Comparison of ENCODE assay signal across 18 cellular contexts in the genomic region with DNA sequence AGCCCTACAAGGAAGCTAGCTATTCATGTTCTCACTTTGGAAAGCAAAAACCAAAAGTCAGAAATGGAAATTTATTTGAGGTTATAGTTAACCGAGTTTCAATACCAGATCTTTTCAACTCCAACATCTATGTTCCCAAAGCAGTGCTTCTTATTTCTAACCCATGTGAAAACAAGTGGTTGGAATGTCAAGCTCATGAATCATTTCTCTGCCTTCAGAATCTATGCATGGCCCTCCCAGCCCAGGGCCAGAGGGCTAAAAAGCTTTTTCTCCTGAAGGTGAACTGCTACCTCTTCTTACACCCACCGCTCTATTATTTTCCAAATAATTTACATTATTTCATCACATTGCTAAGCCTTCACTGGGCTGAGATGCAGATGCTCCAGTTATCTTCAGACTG.
DNase-seq lines count a peak whose midpoint lies in the region; TF ChIP-seq lines count a peak whose summit lies in the region.
"Had no signal": no experiment of that assay in that cellular context is flagged by ENCODE, and none has a peak within 500 bp of the region (broad histone marks: within the 10 kb centered on the region; RNA-seq: fewer than 3 reads in every experiment).

No MANE protein-coding gene starts in this region.

- H3K9me3 ChIP-seq in GM23248 (ENCODE audit: low read depth) (no peaks in the 10 kb centered on the region), trophoblast cell (ENCODE audit: insufficient read depth, low read depth, low read length) (no peaks in the 10 kb centered on the region)
- H3K9me3 ChIP-seq: A549 had no signal

- no peak overlapping the region for H4K8ac ChIP-seq in trophoblast cell (ENCODE audit: low read depth, low read length)

- no peak overlapping the region for H3K4ac ChIP-seq in trophoblast cell (ENCODE audit: low read depth, low read length)

- H2AK5ac ChIP-seq in trophoblast cell (ENCODE audit: low read length), result no peak overlapping the region

- in situ Hi-C loops in GM23248 (cut with MboI), result no loop called here

- no peak overlapping the region for H2BK5ac ChIP-seq in trophoblast cell (ENCODE audit: low read depth, low read length, poor library complexity)

- H3F3A ChIP-seq in GM23248 (ENCODE audit: insufficient read depth), result no peaks in the 10 kb centered on the region

- no peak overlapping the region for H3K14ac ChIP-seq in trophoblast cell (ENCODE audit: low read length)

- H3K79me2 ChIP-seq in GM23248 (ENCODE audit: insufficient read depth), result no peaks in the 10 kb centered on the region
- peaks cover 2% of the 10 kb centered on the region for H3K79me2 ChIP-seq in trophoblast cell (ENCODE audit: control insufficient read depth, insufficient read depth, low read length, poor library complexity)

- DNase-seq in GM23248 (peak; percentile 16), astrocyte of the hippocampus (ENCODE audit: low read depth, low spot score) (peak; percentile 66), fibroblast of pulmonary artery (ENCODE audit: low read depth) (peak; percentile 6), trophoblast cell (peak; percentile 25 to 50), NCI-H510A treated with DMSO at 0.1 percent for 48 hours (lab: John Stamatoyannopoulos, UW) (no peak), DMS79 (lab: John Stamatoyannopoulos, UW) (no peak), Kasumi-1 (lab: John Stamatoyannopoulos, UW) (no peak)
- DNase-seq: COR-L47; DMS153; NCI-H1436 treated with DMSO at 0.1 percent for 48 hours; NCI-H2081 treated with DMSO at 0.1 percent for 48 hours; NCI-H69; NK-92 treated with Interleukin-12 subunit alpha and Interleukin-12 subunit beta, amount 100 ng/mL, for 24 hours; OCI-M1 had no signal

- H3K79me1 ChIP-seq in trophoblast cell (ENCODE audit: low read length), result peaks cover 10% of the 10 kb centered on the region

- no peak overlapping the region for H3K9ac ChIP-seq in GM23248
- no peak overlapping the region for H3K9ac ChIP-seq in trophoblast cell (ENCODE audit: low read length)

- H3K27me3 ChIP-seq in GM23248 (replicated peaks; ENCODE audit: insufficient read depth), result no peaks in the 10 kb centered on the region; the same call in 1 of the 2 replicates
- no peaks in the 10 kb centered on the region for H3K27me3 ChIP-seq in trophoblast cell (ENCODE audit: insufficient read depth, low read length)

- H3K4me3 ChIP-seq in GM23248 (no peak overlapping the region), fibroblast of pulmonary artery (replicated peaks; ENCODE audit: low read depth, low read length) (no peak overlapping the region), trophoblast cell (ENCODE audit: low read depth, low read length) (no peak overlapping the region)
- H3K4me3 ChIP-seq: A549, GM12878, HAP-1 had no signal

- H3K4me2 ChIP-seq in GM23248 (ENCODE audit: unreplicated experiment), result no peak overlapping the region
- no peak overlapping the region for H3K4me2 ChIP-seq in trophoblast cell (ENCODE audit: low read length)
- H3K4me2 ChIP-seq: A549 had no signal

- H4K20me1 ChIP-seq in GM23248 (ENCODE audit: insufficient read depth), result no peaks in the 10 kb centered on the region

- H2AFZ ChIP-seq in GM23248 (no peak overlapping the region), trophoblast cell (ENCODE audit: insufficient read depth, low read length, poor library complexity) (no peak overlapping the region)

- peak overlapping the region; percentile 31 for H4K91ac ChIP-seq in trophoblast cell (ENCODE audit: low read depth, low read length)

- H3K23ac ChIP-seq in trophoblast cell (ENCODE audit: low read length), result no peak overlapping the region

- no peaks in the 10 kb centered on the region for H3K36me3 ChIP-seq in GM23248 (ENCODE audit: low read depth)
- H3K36me3 ChIP-seq in trophoblast cell (ENCODE audit: control insufficient read depth in 1 of 2, insufficient read depth in 2 of 2, low read length in 2 of 2), result no peaks in the 10 kb centered on the region
- H3K36me3 ChIP-seq: HAP-1 had no signal

- H2BK120ac ChIP-seq in trophoblast cell (ENCODE audit: insufficient read depth, low read length, poor library complexity), result no peak overlapping the region

- H3K18ac ChIP-seq in trophoblast cell (ENCODE audit: low read length), result no peak overlapping the region

- H3K4me1 ChIP-seq in GM23248 (ENCODE audit: insufficient read depth) (no peaks in the 10 kb centered on the region), trophoblast cell (ENCODE audit: control insufficient read depth in 1 of 2, insufficient read depth in 2 of 2, low read length in 2 of 2) (peaks cover 11 to 24% of the 10 kb centered on the region in 2 experiments)
- H3K4me1 ChIP-seq: A549 had no signal

- peak overlapping the region; percentile 75 for H2BK12ac ChIP-seq in trophoblast cell (ENCODE audit: low read length)

- no peaks in the 10 kb centered on the region for H3K9me2 ChIP-seq in GM23248 (ENCODE audit: insufficient read depth)

- WGBS in GM23248 (ENCODE audit: low coverage in 1 of 2, low lambda C conversion rate in 2 of 2, missing lambda C conversion rate in 2 of 2), 2 experiments, result 66 to 70% methylated on average over 2 of the region's 2 CpGs
- 100% methylated on average over 1 of the region's 2 CpGs for WGBS in trophoblast cell (ENCODE audit: extremely low coverage, insufficient coverage, insufficient read length)

- no peak overlapping the region for H4K12ac ChIP-seq in trophoblast cell (ENCODE audit: low read depth, low read length)

- H3K27ac ChIP-seq in GM23248 (no peak overlapping the region), trophoblast cell (ENCODE audit: low read depth, low read length) (no peak overlapping the region)
- H3K27ac ChIP-seq: A549, C4-2B had no signal

- no peak for TF ChIP-seq CTCF in fibroblast of pulmonary artery (IDR thresholded peaks at IDR 0.05; ENCODE audit: low read length, missing control alignments)

Comparison
In these comparisons a context has a peak if more than half of its experiments do, and no peak if none do; other contexts are left out.
1. DNase-seq: peak in GM23248 (single experiment), astrocyte of the hippocampus (single experiment), fibroblast of pulmonary artery (single experiment) and trophoblast cell (2 of 2); none in NCI-H510A treated with DMSO at 0.1 percent for 48 hours (single experiment), DMS79 (single experiment) and Kasumi-1 (0 of 2).